In genomic region chr16:3872216-3872895, GRCh38 we compare ENCODE assay signal across 13 cellular contexts. TPM values are rescaled to one million over a fixed set of nuclear protein-coding genes. Genes with fewer than 3 reads are reported as not detected.
DNase-seq lines count a peak whose midpoint lies in the region; ATAC-seq and TF ChIP-seq lines count a peak whose summit lies in the region.
"Had no signal": no experiment of that assay in that cellular context is flagged by ENCODE, and none has a peak within 500 bp of the region (broad histone marks: within the 10 kb centered on the region; RNA-seq: fewer than 3 reads in every experiment).

No MANE protein-coding gene starts in this region.

- 92% methylated on average over 12 of the region's 12 CpGs for WGBS in SK-N-SH (ENCODE audit: low lambda C conversion rate)

- H3K79me2 ChIP-seq in DND-41 (ENCODE audit: insufficient read depth, low read length) = peaks cover 100% of the 10 kb centered on the region
- peaks cover 100% of the 10 kb centered on the region for H3K79me2 ChIP-seq in SK-N-SH (ENCODE audit: insufficient read depth)

- H3K36me3 ChIP-seq in DND-41 (ENCODE audit: insufficient read depth, low read length) (peaks cover 17% of the 10 kb centered on the region), SK-N-SH (replicated peaks in 1 of 2; ENCODE audit: control insufficient read depth in 1 of 2, insufficient read depth in 2 of 2, low read length in 1 of 2) (peaks cover 0 to under 1% of the 10 kb centered on the region in 2 experiments), right atrium auricular region (no peaks in the 10 kb centered on the region)
- H3K36me3 ChIP-seq: upper lobe of right lung had no signal

- CTCF ChIA-PET in SK-N-SH (lab: Yijun Ruan, JAX) (no interaction called here), Calu3 (lab: Charles Lee) (interaction anchor here (1.6 kb wide), 1 partner anchor 92 kb away, joined by 3 read pairs; no protein-coding TSS in a partner anchor)

- H3K27ac Mint-ChIP-seq in Calu3 (ENCODE audit: unreplicated experiment) = no peak overlapping the region
- H3K27ac Mint-ChIP-seq in activated T-helper 1 cell treated with anti-CD3 and anti-CD28 coated beads, Interleukin-12 subunit alpha, Interleukin-12 subunit beta, Interleukin-2, Interleukin-4 antibody, amounts not matched to agents 30 ng/mL and 10 ng/mL and 1 ng/mL, durations not matched to agents 14 hours and 24 hours and 36 hours = no peak overlapping the region
- H3K27ac Mint-ChIP-seq: activated T-cell treated with anti-CD3 and anti-CD28 coated beads, Interleukin-2, amount 50 U/mL, for 72 hours had no signal

- no peak for TF ChIP-seq RAD21 in SK-N-SH (IDR thresholded peaks at IDR 0.05; ENCODE audit: low read length)

- POLR2A ChIA-PET in SK-N-SH (lab: Yijun Ruan, JAX) = no interaction called here

- H3K27me3 ChIP-seq in DND-41 (ENCODE audit: insufficient read depth, low read length, poor library complexity) = no peaks in the 10 kb centered on the region
- no peaks in the 10 kb centered on the region for H3K27me3 ChIP-seq in SK-N-SH (ENCODE audit: insufficient read depth)
- no peaks in the 10 kb centered on the region for H3K27me3 ChIP-seq in right atrium auricular region
- H3K27me3 ChIP-seq: upper lobe of right lung had no signal

- H3K4me1 ChIP-seq in DND-41 (ENCODE audit: insufficient read depth, low read length) (peaks cover 26% of the 10 kb centered on the region), SK-N-SH (ENCODE audit: control insufficient read depth in 1 of 2, insufficient read depth in 2 of 2, low read depth in 1 of 2, low read length in 1 of 2) (peaks cover 30 to 46% of the 10 kb centered on the region in 2 experiments), right atrium auricular region (peaks cover 0 to 93% of the 10 kb centered on the region in 2 donors)

- BruUV-seq in Calu3 (replicated peaks; lab: Mats Ljungman, UMichigan) = no TSS peak

- no peaks in the 10 kb centered on the region for H3K9me3 Mint-ChIP-seq in Calu3 (ENCODE audit: low read depth, unreplicated experiment)
- no peaks in the 10 kb centered on the region for H3K9me3 Mint-ChIP-seq in activated T-helper 1 cell treated with anti-CD3 and anti-CD28 coated beads, Interleukin-12 subunit alpha, Interleukin-12 subunit beta, Interleukin-2, Interleukin-4 antibody, amounts not matched to agents 30 ng/mL and 10 ng/mL and 1 ng/mL, durations not matched to agents 14 hours and 24 hours and 36 hours
- H3K9me3 Mint-ChIP-seq: activated T-cell treated with anti-CD3 and anti-CD28 coated beads, Interleukin-2, amount 50 U/mL, for 72 hours; CD14-positive monocyte had no signal

- H3K36me3 Mint-ChIP-seq in Calu3 (ENCODE audit: insufficient read depth, unreplicated experiment) = peaks cover 4% of the 10 kb centered on the region
- peaks cover 7% of the 10 kb centered on the region for H3K36me3 Mint-ChIP-seq in activated T-helper 1 cell treated with anti-CD3 and anti-CD28 coated beads, Interleukin-12 subunit alpha, Interleukin-12 subunit beta, Interleukin-2, Interleukin-4 antibody, amounts not matched to agents 30 ng/mL and 10 ng/mL and 1 ng/mL, durations not matched to agents 14 hours and 24 hours and 36 hours (ENCODE audit: low read depth)

- intact Hi-C loops in sciatic nerve (cut with DNase I) = no loop called here
- intact Hi-C loops in Calu3 (cut with micrococcal nuclease; ENCODE audit: unreplicated experiment) = loop anchor here (5.0 to 10.0 kb wide), 2 partner anchors 45 to 98 kb away; no protein-coding TSS in a partner anchor
- intact Hi-C loops in activated T-helper 1 cell treated with anti-CD3 and anti-CD28 coated beads, Interleukin-12 subunit alpha, Interleukin-12 subunit beta, Interleukin-2, Interleukin-4 antibody, amounts not matched to agents 30 ng/mL and 10 ng/mL and 1 ng/mL, durations not matched to agents 14 hours and 24 hours and 36 hours (cut with micrococcal nuclease) = loop anchor here (10.0 kb wide), 1 partner anchor 368 kb away; the partner anchor contains the start of gene CLUAP1

- DNase-seq in DND-41 (no peak), SK-N-SH (no peak), right atrium auricular region (ENCODE audit: low spot score) (no peak), sciatic nerve (ENCODE audit: low spot score) (no peak), anterior cingulate cortex (lab: John Stamatoyannopoulos, UW) (no peak), Calu3 (no peak)
- no peak for DNase-seq in NK-92 treated with Interleukin-12 subunit alpha and Interleukin-12 subunit beta, amount 100 ng/mL, for 24 hours (lab: John Stamatoyannopoulos, UW)
- DNase-seq in activated T-helper 1 cell treated with anti-CD3 and anti-CD28 coated beads, Interleukin-12 subunit alpha, Interleukin-12 subunit beta, Interleukin-2, Interleukin-4 antibody, amounts not matched to agents 30 ng/mL and 10 ng/mL and 1 ng/mL, durations not matched to agents 14 hours and 24 hours and 36 hours (ENCODE audit: low spot score) = no peak
- DNase-seq: activated T-cell treated with anti-CD3 and anti-CD28 coated beads, Interleukin-2, amount 50 U/mL, for 72 hours; caudate nucleus; OCI-M1; upper lobe of right lung had no signal

- peaks cover 96% of the 10 kb centered on the region for H4K20me1 ChIP-seq in DND-41 (ENCODE audit: insufficient read depth, low read length)
- H4K20me1 ChIP-seq in SK-N-SH (ENCODE audit: insufficient read depth) = peaks cover 100% of the 10 kb centered on the region

- no peaks in the 10 kb centered on the region for H3K9me2 ChIP-seq in SK-N-SH

- TF ChIP-seq CTCF in DND-41 (IDR thresholded peaks at IDR 0.05; ENCODE audit: borderline replicate concordance, extremely low read depth, low read length, poor library complexity, severe bottlenecking) (no peak), SK-N-SH (IDR thresholded peaks at IDR 0.05) (no peak), right atrium auricular region (IDR thresholded peaks at IDR 0.05) (no peak), Calu3 (IDR thresholded peaks at IDR 0.05; ENCODE audit: unreplicated experiment) (no peak)

- H3K4me2 ChIP-seq in DND-41 (ENCODE audit: insufficient read depth, low read length) = peak overlapping the region; percentile 7; the same call in 1 of the 2 replicates
- peak overlapping the region; percentile 81; the same call in 1 of the 2 replicates for H3K4me2 ChIP-seq in SK-N-SH

- H3K4me3 Mint-ChIP-seq in Calu3 (ENCODE audit: low read depth, unreplicated experiment) = no peak overlapping the region
- H3K4me3 Mint-ChIP-seq in activated T-helper 1 cell treated with anti-CD3 and anti-CD28 coated beads, Interleukin-12 subunit alpha, Interleukin-12 subunit beta, Interleukin-2, Interleukin-4 antibody, amounts not matched to agents 30 ng/mL and 10 ng/mL and 1 ng/mL, durations not matched to agents 14 hours and 24 hours and 36 hours = no peak overlapping the region
- H3K4me3 Mint-ChIP-seq: activated T-cell treated with anti-CD3 and anti-CD28 coated beads, Interleukin-2, amount 50 U/mL, for 72 hours; CD14-positive monocyte had no signal

- H3K4me3 ChIP-seq in DND-41 (ENCODE audit: low read depth in 1 of 2, low read length in 2 of 2) (no peak overlapping the region), SK-N-SH (ENCODE audit: low read depth in 2 of 2, low read length in 1 of 2) (no peak overlapping the region), right atrium auricular region (no peak overlapping the region)
- H3K4me3 ChIP-seq: upper lobe of right lung had no signal

- no peaks in the 10 kb centered on the region for H3K27me3 Mint-ChIP-seq in Calu3 (ENCODE audit: unreplicated experiment)
- H3K27me3 Mint-ChIP-seq in activated T-helper 1 cell treated with anti-CD3 and anti-CD28 coated beads, Interleukin-12 subunit alpha, Interleukin-12 subunit beta, Interleukin-2, Interleukin-4 antibody, amounts not matched to agents 30 ng/mL and 10 ng/mL and 1 ng/mL, durations not matched to agents 14 hours and 24 hours and 36 hours (ENCODE audit: insufficient read depth) = no peaks in the 10 kb centered on the region

- H2AFZ ChIP-seq in DND-41 (ENCODE audit: low read depth, low read length) (no peak overlapping the region), SK-N-SH (ENCODE audit: low read depth) (no peak overlapping the region)

- TF ChIP-seq EP300 in SK-N-SH (IDR thresholded peaks at IDR 0.05; ENCODE audit: borderline replicate concordance in 1 of 2, low read depth in 1 of 2, low read length in 1 of 2) = no peak

- peaks cover 29% of the 10 kb centered on the region for H3F3A ChIP-seq in SK-N-SH (replicated peaks; ENCODE audit: insufficient read depth)

- H3K9ac ChIP-seq in DND-41 (ENCODE audit: low read depth, low read length) = no peak overlapping the region
- no peak overlapping the region for H3K9ac ChIP-seq in SK-N-SH

- ATAC-seq in DND-41 (ENCODE audit: insufficient read depth, low read depth) (no peak), sciatic nerve (peak; percentile 14)
- ATAC-seq: activated T-cell treated with anti-CD3 and anti-CD28 coated beads, Interleukin-2, amount 50 U/mL, for 72 hours; upper lobe of right lung had no signal

- H3K9me3 ChIP-seq in DND-41 (ENCODE audit: insufficient read depth, low read length, severe bottlenecking) (no peaks in the 10 kb centered on the region), SK-N-SH (no peaks in the 10 kb centered on the region), right atrium auricular region (no peaks in the 10 kb centered on the region)
- H3K9me3 ChIP-seq: upper lobe of right lung had no signal

- H3K4me1 Mint-ChIP-seq in Calu3 (ENCODE audit: low read depth, unreplicated experiment) = peaks cover 42% of the 10 kb centered on the region
- peaks cover 59% of the 10 kb centered on the region for H3K4me1 Mint-ChIP-seq in activated T-helper 1 cell treated with anti-CD3 and anti-CD28 coated beads, Interleukin-12 subunit alpha, Interleukin-12 subunit beta, Interleukin-2, Interleukin-4 antibody, amounts not matched to agents 30 ng/mL and 10 ng/mL and 1 ng/mL, durations not matched to agents 14 hours and 24 hours and 36 hours (ENCODE audit: low read depth)

- no peak overlapping the region for H3K27ac ChIP-seq in DND-41 (ENCODE audit: low read length)
- H3K27ac ChIP-seq in SK-N-SH (ENCODE audit: low read depth in 2 of 2, low read length in 1 of 2) = peak overlapping the region in 1 of 2 experiments; percentile 75; a peak in 1 of 4 replicates
- H3K27ac ChIP-seq in right atrium auricular region = peak overlapping the region; percentile 24 to 67
- H3K27ac ChIP-seq: upper lobe of right lung had no signal

TF ChIP-seq in SK-N-SH, 30 proteins besides CTCF, POLR2A, EP300 and RAD21 (continues in another document):
- no peak for TF ChIP-seq TAF1 (IDR thresholded peaks at IDR 0.05; ENCODE audit: borderline replicate concordance, low read depth, low read length)
- no peak for TF ChIP-seq FOSL2 (IDR thresholded peaks at IDR 0.05; ENCODE audit: borderline replicate concordance, low read depth)
- no peak for TF ChIP-seq EZH2phosphoT487 (IDR thresholded peaks at IDR 0.05; ENCODE audit: borderline replicate concordance, low read depth)

RNA-seq across cellular contexts. Expression of gene CREBBP, which starts 8.2 kb away (rescaled TPM):
- 4.1 and 5.7 TPM in 2 replicates for polyA plus RNA-seq in SK-N-SH (2012; rRNA removed)
- 3.1 and 3.6 TPM in 2 replicates for polyA plus RNA-seq in SK-N-SH (2012; cell fraction: cytosol; rRNA removed)
- 14.2 and 14.6 TPM in 2 replicates for polyA plus RNA-seq in SK-N-SH (2012; cell fraction: nucleus; rRNA removed)
- 10 to 100 TPM; 38.3 to 54.3 TPM for total RNA-seq in right atrium auricular region
- 120 TPM for total RNA-seq in sciatic nerve
- 91.0 and 92.0 TPM in 2 replicates for total RNA-seq in Calu3 (2022)
- total RNA-seq in activated T-helper 1 cell treated with anti-CD3 and anti-CD28 coated beads, Interleukin-12 subunit alpha, Interleukin-12 subunit beta, Interleukin-2, Interleukin-4 antibody, amounts not matched to agents 30 ng/mL and 10 ng/mL and 1 ng/mL, durations not matched to agents 14 hours and 24 hours and 36 hours = 49.3 and 50.3 TPM in 2 replicates
